1 cellular context compared by ENCODE assay signal in the genomic region with DNA sequence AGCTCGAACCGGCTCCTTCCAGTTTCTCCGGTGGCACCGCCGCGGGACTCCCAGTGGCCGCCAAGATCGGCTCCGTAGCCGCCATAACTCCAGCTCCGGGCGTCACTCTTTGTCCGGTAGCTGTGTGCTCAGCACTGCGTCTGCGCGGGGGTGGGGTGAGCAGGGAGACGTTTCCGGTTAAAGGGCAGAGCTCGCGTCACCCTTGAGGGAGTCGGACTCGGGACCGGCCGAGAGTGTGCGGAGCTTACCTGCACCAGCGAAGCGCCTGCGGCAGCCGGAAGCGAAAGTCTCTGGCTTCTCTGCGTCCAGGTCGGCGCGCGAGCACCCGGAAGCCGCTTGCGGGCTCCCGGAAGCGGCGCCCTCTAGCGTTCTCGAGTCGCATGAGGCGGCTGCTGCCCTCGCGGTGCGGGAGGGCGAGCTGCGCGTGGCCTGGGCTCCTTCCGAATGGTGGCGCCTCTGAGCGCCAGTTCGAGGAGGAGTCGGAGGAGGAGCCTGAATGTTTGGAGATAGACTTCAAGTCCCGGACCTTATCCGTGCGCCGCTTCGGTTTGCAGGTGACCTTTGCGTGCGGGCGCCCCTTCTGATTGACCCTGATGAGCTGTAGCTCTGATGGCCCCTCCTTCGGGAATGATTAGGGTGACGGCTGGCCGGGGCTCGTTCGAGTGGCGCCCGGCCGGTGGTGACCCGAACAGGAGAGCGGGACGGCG.
TF ChIP-seq lines count a peak whose summit lies in the region.

A gene (minus strand): TSS at position 303 of the 707 bp plus-strand sequence. CDS start 218 bp downstream, at position 85.

TF ChIP-seq in K562, 482 proteins besides CTCF, POLR2A, EP300 and RAD21 (continued from another document and continues in another):
- TF ChIP-seq, protein P1, sequence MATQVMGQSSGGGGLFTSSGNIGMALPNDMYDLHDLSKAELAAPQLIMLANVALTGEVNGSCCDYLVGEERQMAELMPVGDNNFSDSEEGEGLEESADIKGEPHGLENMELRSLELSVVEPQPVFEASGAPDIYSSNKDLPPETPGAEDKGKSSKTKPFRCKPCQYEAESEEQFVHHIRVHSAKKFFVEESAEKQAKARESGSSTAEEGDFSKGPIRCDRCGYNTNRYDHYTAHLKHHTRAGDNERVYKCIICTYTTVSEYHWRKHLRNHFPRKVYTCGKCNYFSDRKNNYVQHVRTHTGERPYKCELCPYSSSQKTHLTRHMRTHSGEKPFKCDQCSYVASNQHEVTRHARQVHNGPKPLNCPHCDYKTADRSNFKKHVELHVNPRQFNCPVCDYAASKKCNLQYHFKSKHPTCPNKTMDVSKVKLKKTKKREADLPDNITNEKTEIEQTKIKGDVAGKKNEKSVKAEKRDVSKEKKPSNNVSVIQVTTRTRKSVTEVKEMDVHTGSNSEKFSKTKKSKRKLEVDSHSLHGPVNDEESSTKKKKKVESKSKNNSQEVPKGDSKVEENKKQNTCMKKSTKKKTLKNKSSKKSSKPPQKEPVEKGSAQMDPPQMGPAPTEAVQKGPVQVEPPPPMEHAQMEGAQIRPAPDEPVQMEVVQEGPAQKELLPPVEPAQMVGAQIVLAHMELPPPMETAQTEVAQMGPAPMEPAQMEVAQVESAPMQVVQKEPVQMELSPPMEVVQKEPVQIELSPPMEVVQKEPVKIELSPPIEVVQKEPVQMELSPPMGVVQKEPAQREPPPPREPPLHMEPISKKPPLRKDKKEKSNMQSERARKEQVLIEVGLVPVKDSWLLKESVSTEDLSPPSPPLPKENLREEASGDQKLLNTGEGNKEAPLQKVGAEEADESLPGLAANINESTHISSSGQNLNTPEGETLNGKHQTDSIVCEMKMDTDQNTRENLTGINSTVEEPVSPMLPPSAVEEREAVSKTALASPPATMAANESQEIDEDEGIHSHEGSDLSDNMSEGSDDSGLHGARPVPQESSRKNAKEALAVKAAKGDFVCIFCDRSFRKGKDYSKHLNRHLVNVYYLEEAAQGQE (CRISPR knock-in tag; IDR thresholded peaks at IDR 0.05; ENCODE audit: low read depth) = 0 out of 2 replicates have a peak, but pooled peaks have one; percentile 43
- TF ChIP-seq SMAD2 (IDR thresholded peaks at IDR 0.05; ENCODE audit: low read depth, low read length) = no peak
- no peak for TF ChIP-seq SMARCB1 (IDR thresholded peaks at IDR 0.05; ENCODE audit: insufficient read length, low read depth)
- peak; percentile 93 for TF ChIP-seq CCNT2 (IDR thresholded peaks at IDR 0.05; ENCODE audit: borderline replicate concordance, extremely low read depth, insufficient read length, low read depth, low read length)
- peak; percentile 86 for TF ChIP-seq HCFC1 (IDR thresholded peaks at IDR 0.05; ENCODE audit: low read depth, low read length)
- TF ChIP-seq SP2 (IDR thresholded peaks at IDR 0.05; ENCODE audit: extremely low read depth, low read depth, low read length, poor library complexity, severe bottlenecking) = peak; percentile 19
- TF ChIP-seq NFE2L1 (tag; IDR thresholded peaks at IDR 0.05; ENCODE audit: borderline replicate concordance, low read depth) = no peak
- TF ChIP-seq ZNF584 (CRISPR knock-in tag; IDR thresholded peaks at IDR 0.05; ENCODE audit: low read depth) = no peak
- TF ChIP-seq, protein P2, sequence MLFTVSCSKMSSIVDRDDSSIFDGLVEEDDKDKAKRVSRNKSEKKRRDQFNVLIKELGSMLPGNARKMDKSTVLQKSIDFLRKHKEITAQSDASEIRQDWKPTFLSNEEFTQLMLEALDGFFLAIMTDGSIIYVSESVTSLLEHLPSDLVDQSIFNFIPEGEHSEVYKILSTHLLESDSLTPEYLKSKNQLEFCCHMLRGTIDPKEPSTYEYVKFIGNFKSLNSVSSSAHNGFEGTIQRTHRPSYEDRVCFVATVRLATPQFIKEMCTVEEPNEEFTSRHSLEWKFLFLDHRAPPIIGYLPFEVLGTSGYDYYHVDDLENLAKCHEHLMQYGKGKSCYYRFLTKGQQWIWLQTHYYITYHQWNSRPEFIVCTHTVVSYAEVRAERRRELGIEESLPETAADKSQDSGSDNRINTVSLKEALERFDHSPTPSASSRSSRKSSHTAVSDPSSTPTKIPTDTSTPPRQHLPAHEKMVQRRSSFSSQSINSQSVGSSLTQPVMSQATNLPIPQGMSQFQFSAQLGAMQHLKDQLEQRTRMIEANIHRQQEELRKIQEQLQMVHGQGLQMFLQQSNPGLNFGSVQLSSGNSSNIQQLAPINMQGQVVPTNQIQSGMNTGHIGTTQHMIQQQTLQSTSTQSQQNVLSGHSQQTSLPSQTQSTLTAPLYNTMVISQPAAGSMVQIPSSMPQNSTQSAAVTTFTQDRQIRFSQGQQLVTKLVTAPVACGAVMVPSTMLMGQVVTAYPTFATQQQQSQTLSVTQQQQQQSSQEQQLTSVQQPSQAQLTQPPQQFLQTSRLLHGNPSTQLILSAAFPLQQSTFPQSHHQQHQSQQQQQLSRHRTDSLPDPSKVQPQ (CRISPR knock-in tag; IDR thresholded peaks at IDR 0.05; ENCODE audit: borderline replicate concordance) = no peak
- TF ChIP-seq PPARD (CRISPR knock-in tag; IDR thresholded peaks at IDR 0.05) = no peak
- TF ChIP-seq, protein P3, sequence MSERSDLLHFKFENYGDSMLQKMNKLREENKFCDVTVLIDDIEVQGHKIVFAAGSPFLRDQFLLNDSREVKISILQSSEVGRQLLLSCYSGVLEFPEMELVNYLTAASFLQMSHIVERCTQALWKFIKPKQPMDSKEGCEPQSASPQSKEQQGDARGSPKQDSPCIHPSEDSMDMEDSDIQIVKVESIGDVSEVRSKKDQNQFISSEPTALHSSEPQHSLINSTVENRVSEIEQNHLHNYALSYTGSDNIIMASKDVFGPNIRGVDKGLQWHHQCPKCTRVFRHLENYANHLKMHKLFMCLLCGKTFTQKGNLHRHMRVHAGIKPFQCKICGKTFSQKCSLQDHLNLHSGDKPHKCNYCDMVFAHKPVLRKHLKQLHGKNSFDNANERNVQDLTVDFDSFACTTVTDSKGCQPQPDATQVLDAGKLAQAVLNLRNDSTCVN (CRISPR knock-in tag; IDR thresholded peaks at IDR 0.05) = 0 out of 2 replicates have a peak, but pooled peaks have one; percentile 46
- TF ChIP-seq CCAR2 (IDR thresholded peaks at IDR 0.05; ENCODE audit: low read depth, low read length) = no peak
- TF ChIP-seq NFIX (CRISPR knock-in tag; IDR thresholded peaks at IDR 0.05; ENCODE audit: low read depth) = no peak
- peak; percentile 72 for TF ChIP-seq NR2C2 (CRISPR knock-in tag; IDR thresholded peaks at IDR 0.05)
- TF ChIP-seq NR2C2 (tag; IDR thresholded peaks at IDR 0.05) = peak; percentile 96
- peak; percentile 98 for TF ChIP-seq RBFOX2 (IDR thresholded peaks at IDR 0.05; ENCODE audit: low read depth, low read length)
- TF ChIP-seq, protein P4, sequence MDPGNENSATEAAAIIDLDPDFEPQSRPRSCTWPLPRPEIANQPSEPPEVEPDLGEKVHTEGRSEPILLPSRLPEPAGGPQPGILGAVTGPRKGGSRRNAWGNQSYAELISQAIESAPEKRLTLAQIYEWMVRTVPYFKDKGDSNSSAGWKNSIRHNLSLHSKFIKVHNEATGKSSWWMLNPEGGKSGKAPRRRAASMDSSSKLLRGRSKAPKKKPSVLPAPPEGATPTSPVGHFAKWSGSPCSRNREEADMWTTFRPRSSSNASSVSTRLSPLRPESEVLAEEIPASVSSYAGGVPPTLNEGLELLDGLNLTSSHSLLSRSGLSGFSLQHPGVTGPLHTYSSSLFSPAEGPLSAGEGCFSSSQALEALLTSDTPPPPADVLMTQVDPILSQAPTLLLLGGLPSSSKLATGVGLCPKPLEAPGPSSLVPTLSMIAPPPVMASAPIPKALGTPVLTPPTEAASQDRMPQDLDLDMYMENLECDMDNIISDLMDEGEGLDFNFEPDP (CRISPR knock-in tag; IDR thresholded peaks at IDR 0.05) = no peak
- TF ChIP-seq, protein P5, sequence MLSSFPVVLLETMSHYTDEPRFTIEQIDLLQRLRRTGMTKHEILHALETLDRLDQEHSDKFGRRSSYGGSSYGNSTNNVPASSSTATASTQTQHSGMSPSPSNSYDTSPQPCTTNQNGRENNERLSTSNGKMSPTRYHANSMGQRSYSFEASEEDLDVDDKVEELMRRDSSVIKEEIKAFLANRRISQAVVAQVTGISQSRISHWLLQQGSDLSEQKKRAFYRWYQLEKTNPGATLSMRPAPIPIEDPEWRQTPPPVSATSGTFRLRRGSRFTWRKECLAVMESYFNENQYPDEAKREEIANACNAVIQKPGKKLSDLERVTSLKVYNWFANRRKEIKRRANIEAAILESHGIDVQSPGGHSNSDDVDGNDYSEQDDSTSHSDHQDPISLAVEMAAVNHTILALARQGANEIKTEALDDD (IDR thresholded peaks at IDR 0.05) = no peak; the same call in 1 of the 2 replicates
- no peak for TF ChIP-seq ZFP1 (CRISPR knock-in tag; IDR thresholded peaks at IDR 0.05)
- TF ChIP-seq TBL1XR1 (IDR thresholded peaks at IDR 0.05; ENCODE audit: low read length in 2 of 2) = no peak; a peak in 1 of 4 replicates
- TF ChIP-seq TCF7L2 (IDR thresholded peaks at IDR 0.05; ENCODE audit: low read depth, low read length) = no peak; the same call in 1 of the 2 replicates
- no peak for TF ChIP-seq SREBF2 (CRISPR knock-in tag; IDR thresholded peaks at IDR 0.05)
- TF ChIP-seq ZNF431 (CRISPR knock-in tag; IDR thresholded peaks at IDR 0.05) = no peak; the same call in 1 of the 2 replicates
- TF ChIP-seq, protein P6, sequence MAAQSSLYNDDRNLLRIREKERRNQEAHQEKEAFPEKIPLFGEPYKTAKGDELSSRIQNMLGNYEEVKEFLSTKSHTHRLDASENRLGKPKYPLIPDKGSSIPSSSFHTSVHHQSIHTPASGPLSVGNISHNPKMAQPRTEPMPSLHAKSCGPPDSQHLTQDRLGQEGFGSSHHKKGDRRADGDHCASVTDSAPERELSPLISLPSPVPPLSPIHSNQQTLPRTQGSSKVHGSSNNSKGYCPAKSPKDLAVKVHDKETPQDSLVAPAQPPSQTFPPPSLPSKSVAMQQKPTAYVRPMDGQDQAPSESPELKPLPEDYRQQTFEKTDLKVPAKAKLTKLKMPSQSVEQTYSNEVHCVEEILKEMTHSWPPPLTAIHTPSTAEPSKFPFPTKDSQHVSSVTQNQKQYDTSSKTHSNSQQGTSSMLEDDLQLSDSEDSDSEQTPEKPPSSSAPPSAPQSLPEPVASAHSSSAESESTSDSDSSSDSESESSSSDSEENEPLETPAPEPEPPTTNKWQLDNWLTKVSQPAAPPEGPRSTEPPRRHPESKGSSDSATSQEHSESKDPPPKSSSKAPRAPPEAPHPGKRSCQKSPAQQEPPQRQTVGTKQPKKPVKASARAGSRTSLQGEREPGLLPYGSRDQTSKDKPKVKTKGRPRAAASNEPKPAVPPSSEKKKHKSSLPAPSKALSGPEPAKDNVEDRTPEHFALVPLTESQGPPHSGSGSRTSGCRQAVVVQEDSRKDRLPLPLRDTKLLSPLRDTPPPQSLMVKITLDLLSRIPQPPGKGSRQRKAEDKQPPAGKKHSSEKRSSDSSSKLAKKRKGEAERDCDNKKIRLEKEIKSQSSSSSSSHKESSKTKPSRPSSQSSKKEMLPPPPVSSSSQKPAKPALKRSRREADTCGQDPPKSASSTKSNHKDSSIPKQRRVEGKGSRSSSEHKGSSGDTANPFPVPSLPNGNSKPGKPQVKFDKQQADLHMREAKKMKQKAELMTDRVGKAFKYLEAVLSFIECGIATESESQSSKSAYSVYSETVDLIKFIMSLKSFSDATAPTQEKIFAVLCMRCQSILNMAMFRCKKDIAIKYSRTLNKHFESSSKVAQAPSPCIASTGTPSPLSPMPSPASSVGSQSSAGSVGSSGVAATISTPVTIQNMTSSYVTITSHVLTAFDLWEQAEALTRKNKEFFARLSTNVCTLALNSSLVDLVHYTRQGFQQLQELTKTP (IDR thresholded peaks at IDR 0.05; ENCODE audit: low read depth in 1 of 2, partially characterized antibody in 2 of 2) = peak in 1 of 2 experiments; percentile 15
- TF ChIP-seq ZNF12 (CRISPR knock-in tag; IDR thresholded peaks at IDR 0.05) = 0 out of 2 replicates have a peak, but pooled peaks have one; percentile 26
- TF ChIP-seq, protein P7, sequence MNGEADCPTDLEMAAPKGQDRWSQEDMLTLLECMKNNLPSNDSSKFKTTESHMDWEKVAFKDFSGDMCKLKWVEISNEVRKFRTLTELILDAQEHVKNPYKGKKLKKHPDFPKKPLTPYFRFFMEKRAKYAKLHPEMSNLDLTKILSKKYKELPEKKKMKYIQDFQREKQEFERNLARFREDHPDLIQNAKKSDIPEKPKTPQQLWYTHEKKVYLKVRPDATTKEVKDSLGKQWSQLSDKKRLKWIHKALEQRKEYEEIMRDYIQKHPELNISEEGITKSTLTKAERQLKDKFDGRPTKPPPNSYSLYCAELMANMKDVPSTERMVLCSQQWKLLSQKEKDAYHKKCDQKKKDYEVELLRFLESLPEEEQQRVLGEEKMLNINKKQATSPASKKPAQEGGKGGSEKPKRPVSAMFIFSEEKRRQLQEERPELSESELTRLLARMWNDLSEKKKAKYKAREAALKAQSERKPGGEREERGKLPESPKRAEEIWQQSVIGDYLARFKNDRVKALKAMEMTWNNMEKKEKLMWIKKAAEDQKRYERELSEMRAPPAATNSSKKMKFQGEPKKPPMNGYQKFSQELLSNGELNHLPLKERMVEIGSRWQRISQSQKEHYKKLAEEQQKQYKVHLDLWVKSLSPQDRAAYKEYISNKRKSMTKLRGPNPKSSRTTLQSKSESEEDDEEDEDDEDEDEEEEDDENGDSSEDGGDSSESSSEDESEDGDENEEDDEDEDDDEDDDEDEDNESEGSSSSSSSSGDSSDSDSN (IDR thresholded peaks at IDR 0.05; ENCODE audit: borderline replicate concordance in 1 of 2, low read depth in 2 of 2, low read length in 2 of 2) = peak in 1 of 2 experiments; percentile 95; a peak in 3 of 4 replicates
- TF ChIP-seq CREM (IDR thresholded peaks at IDR 0.05; ENCODE audit: low read depth) = peak; percentile 87
- no peak; the same call in 1 of the 2 replicates for TF ChIP-seq NFE2 (IDR thresholded peaks at IDR 0.05; ENCODE audit: low read depth)
- TF ChIP-seq CBFA2T3 (IDR thresholded peaks at IDR 0.05) = peak; percentile 36; the same call in 1 of the 2 replicates
- TF ChIP-seq, protein P8, sequence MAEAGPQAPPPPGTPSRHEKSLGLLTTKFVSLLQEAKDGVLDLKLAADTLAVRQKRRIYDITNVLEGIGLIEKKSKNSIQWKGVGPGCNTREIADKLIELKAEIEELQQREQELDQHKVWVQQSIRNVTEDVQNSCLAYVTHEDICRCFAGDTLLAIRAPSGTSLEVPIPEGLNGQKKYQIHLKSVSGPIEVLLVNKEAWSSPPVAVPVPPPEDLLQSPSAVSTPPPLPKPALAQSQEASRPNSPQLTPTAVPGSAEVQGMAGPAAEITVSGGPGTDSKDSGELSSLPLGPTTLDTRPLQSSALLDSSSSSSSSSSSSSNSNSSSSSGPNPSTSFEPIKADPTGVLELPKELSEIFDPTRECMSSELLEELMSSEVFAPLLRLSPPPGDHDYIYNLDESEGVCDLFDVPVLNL (CRISPR knock-in tag; IDR thresholded peaks at IDR 0.05; ENCODE audit: low read depth) = no peak
- TF ChIP-seq, protein P9, sequence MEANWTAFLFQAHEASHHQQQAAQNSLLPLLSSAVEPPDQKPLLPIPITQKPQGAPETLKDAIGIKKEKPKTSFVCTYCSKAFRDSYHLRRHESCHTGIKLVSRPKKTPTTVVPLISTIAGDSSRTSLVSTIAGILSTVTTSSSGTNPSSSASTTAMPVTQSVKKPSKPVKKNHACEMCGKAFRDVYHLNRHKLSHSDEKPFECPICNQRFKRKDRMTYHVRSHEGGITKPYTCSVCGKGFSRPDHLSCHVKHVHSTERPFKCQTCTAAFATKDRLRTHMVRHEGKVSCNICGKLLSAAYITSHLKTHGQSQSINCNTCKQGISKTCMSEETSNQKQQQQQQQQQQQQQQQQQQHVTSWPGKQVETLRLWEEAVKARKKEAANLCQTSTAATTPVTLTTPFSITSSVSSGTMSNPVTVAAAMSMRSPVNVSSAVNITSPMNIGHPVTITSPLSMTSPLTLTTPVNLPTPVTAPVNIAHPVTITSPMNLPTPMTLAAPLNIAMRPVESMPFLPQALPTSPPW (CRISPR knock-in tag; IDR thresholded peaks at IDR 0.05) = peak; percentile 81
- TF ChIP-seq BDP1 (IDR thresholded peaks at IDR 0.05; ENCODE audit: insufficient read depth, insufficient read length) = no peak
- no peak for TF ChIP-seq ASH1L (IDR thresholded peaks at IDR 0.05; ENCODE audit: borderline replicate concordance, low read depth, partially characterized antibody)
- TF ChIP-seq NFXL1 (CRISPR knock-in tag; IDR thresholded peaks at IDR 0.05) = no peak
- no peak for TF ChIP-seq MYBL2 (IDR thresholded peaks at IDR 0.05; ENCODE audit: low read depth)
- no peak for TF ChIP-seq MYBL2 (CRISPR knock-in tag; IDR thresholded peaks at IDR 0.05; ENCODE audit: borderline replicate concordance)
